Comparison of ENCODE assay signal across 9 cellular contexts in genomic region chr7:55556031-55556430, GRCh38.
DNase-seq lines count a peak whose midpoint lies in the region; ATAC-seq and TF ChIP-seq lines count a peak whose summit lies in the region.
"Had no signal": no experiment of that assay in that cellular context is flagged by ENCODE, and none has a peak within 500 bp of the region (broad histone marks: within the 10 kb centered on the region; RNA-seq: fewer than 3 reads in every experiment).

No MANE protein-coding gene starts in this region.

- TF ChIP-seq CTCF in C4-2B (conservative IDR thresholded peaks at IDR 0.05) = no peak

- peak overlapping the region; percentile 81 to 85 for H3K27ac Mint-ChIP-seq in effector memory CD8-positive, alpha-beta T cell

- DNase-seq in effector memory CD8-positive, alpha-beta T cell = no peak
- no peak for DNase-seq in putamen (ENCODE audit: low spot score)
- no peak for DNase-seq in DMS79 (lab: John Stamatoyannopoulos, UW)
- DNase-seq: NCI-H524 had no signal

- H3K27ac ChIP-seq in C4-2B = peak overlapping the region; percentile 52

- ATAC-seq in GM18868 (IDR thresholded peaks at IDR 0.05; ENCODE audit: unreplicated experiment) (peak; percentile 18), HG02798 (IDR thresholded peaks at IDR 0.05; ENCODE audit: poor library complexity, unreplicated experiment) (peak; percentile 33), HG03439 (IDR thresholded peaks at IDR 0.05; ENCODE audit: unreplicated experiment) (no peak), HG03175 (IDR thresholded peaks at IDR 0.05; ENCODE audit: unreplicated experiment) (no peak)
- no peak for ATAC-seq in effector memory CD8-positive, alpha-beta T cell (replicated peaks)

- H3K27me3 Mint-ChIP-seq in effector memory CD8-positive, alpha-beta T cell = no peaks in the 10 kb centered on the region

- no peak overlapping the region for H3K4me3 Mint-ChIP-seq in effector memory CD8-positive, alpha-beta T cell

- no peaks in the 10 kb centered on the region for H3K9me3 Mint-ChIP-seq in effector memory CD8-positive, alpha-beta T cell

- peaks cover 21% of the 10 kb centered on the region for H3K36me3 Mint-ChIP-seq in effector memory CD8-positive, alpha-beta T cell (ENCODE audit: insufficient read depth)

- peaks cover 80 to 90% of the 10 kb centered on the region in 2 donors for H3K4me1 Mint-ChIP-seq in effector memory CD8-positive, alpha-beta T cell (ENCODE audit: low read depth in 2 of 2)

Comparison
In these comparisons a context has a peak if more than half of its experiments do, and no peak if none do; other contexts are left out.
1. ATAC-seq: peak in GM18868 (single experiment) and HG02798 (single experiment); none in effector memory CD8-positive, alpha-beta T cell (single experiment), HG03439 (single experiment) and HG03175 (single experiment).